Comparison of ENCODE assay signal across 11 cellular contexts in genomic region chr11:44304091-44305084, GRCh38. TPM values are rescaled to one million over a fixed set of nuclear protein-coding genes. Genes with fewer than 3 reads are reported as not detected.
A peak's percentile ranks its signal among the peaks of the same experiment; 100 is the strongest.
DNase-seq lines count a peak whose midpoint lies in the region; ATAC-seq and TF ChIP-seq lines count a peak whose summit lies in the region.
"Had no signal": no experiment of that assay in that cellular context is flagged by ENCODE, and none has a peak within 500 bp of the region (broad histone marks: within the 10 kb centered on the region; RNA-seq: fewer than 3 reads in every experiment).

No MANE protein-coding gene starts in this region.

- ATAC-seq in GM23338 (peak; percentile 10), HG03045 (IDR thresholded peaks at IDR 0.05; ENCODE audit: unreplicated experiment) (no peak), foreskin keratinocyte (no peak)
- ATAC-seq in naive thymus-derived CD4-positive, alpha-beta T cell = no peak

- H4K20me1 ChIP-seq in GM23338 (replicated peaks; ENCODE audit: insufficient read depth) = peaks cover 8% of the 10 kb centered on the region; the same call in 1 of the 2 replicates

- TF ChIP-seq CTCF in AG04450 (IDR thresholded peaks at IDR 0.05; ENCODE audit: low read depth, low read length) (no peak), GM23338 (conservative IDR thresholded peaks at IDR 0.05; ENCODE audit: low read depth in 2 of 2) (no peak), brain microvascular endothelial cell (IDR thresholded peaks at IDR 0.05; ENCODE audit: low read depth, low read length, missing control alignments) (no peak), foreskin keratinocyte (conservative IDR thresholded peaks at IDR 0.05) (no peak)

- H3K4me2 ChIP-seq in GM23338 = peak overlapping the region; percentile 81

- H3K27me3 ChIP-seq in AG04450 (ENCODE audit: control insufficient read depth, insufficient read depth, low read length) = peaks cover 87% of the 10 kb centered on the region
- peaks cover 99% of the 10 kb centered on the region for H3K27me3 ChIP-seq in GM23338 (ENCODE audit: insufficient read depth)
- H3K27me3 ChIP-seq in brain microvascular endothelial cell (replicated peaks) = peaks cover 79% of the 10 kb centered on the region
- H3K27me3 ChIP-seq in naive thymus-derived CD4-positive, alpha-beta T cell (ENCODE audit: control insufficient read depth in 2 of 2, insufficient read depth in 2 of 2, low read length in 2 of 2) = peaks cover 3 to 12% of the 10 kb centered on the region in 2 donors
- peaks cover 96% of the 10 kb centered on the region for H3K27me3 ChIP-seq in foreskin keratinocyte

- H3K9me3 Mint-ChIP-seq in GM23338 = no peaks in the 10 kb centered on the region
- peaks cover 0 to 5% (median 0%) of the 10 kb centered on the region in 11 donors for H3K9me3 Mint-ChIP-seq in naive thymus-derived CD4-positive, alpha-beta T cell

- POLR2A ChIA-PET in AG04450 (lab: Yijun Ruan, JAX) = interaction anchor here (0.7 kb wide), 1 partner anchor 291 kb away, joined by 3 read pairs; no protein-coding TSS in a partner anchor
- POLR2A ChIA-PET in naive thymus-derived CD4-positive, alpha-beta T cell (lab: Charles Lee) = no interaction called here

- peaks cover 4% of the 10 kb centered on the region; the same call in 1 of the 2 replicates for H3F3A ChIP-seq in GM23338 (replicated peaks; ENCODE audit: low read depth)

- H3K4me3 Mint-ChIP-seq in GM23338 = peak overlapping the region; percentile 66
- peak overlapping the region; percentile 65 to 90 (median 85) for H3K4me3 Mint-ChIP-seq in naive thymus-derived CD4-positive, alpha-beta T cell

- no peaks in the 10 kb centered on the region for H3K79me2 ChIP-seq in GM23338 (replicated peaks; ENCODE audit: insufficient read depth)

- in situ Hi-C loops in brain microvascular endothelial cell (cut with HindIII; ENCODE audit: low pct_ligation_motif_present, low sequenced_read_pairs) = loop anchor here (25.0 kb wide), 1 partner anchor 192 kb away; no protein-coding TSS in a partner anchor

- H3K36me3 ChIP-seq in GM23338 (ENCODE audit: insufficient read depth) (no peaks in the 10 kb centered on the region), brain microvascular endothelial cell (replicated peaks) (no peaks in the 10 kb centered on the region)
- no peaks in the 10 kb centered on the region for H3K36me3 ChIP-seq in naive thymus-derived CD4-positive, alpha-beta T cell (ENCODE audit: control insufficient read depth in 2 of 3, insufficient read depth in 3 of 3, low read length in 3 of 3)
- H3K36me3 ChIP-seq: thyroid gland had no signal

- H3K36me3 Mint-ChIP-seq in GM23338 (ENCODE audit: low read depth) = no peaks in the 10 kb centered on the region
- peaks cover 0 to 9% (median 0%) of the 10 kb centered on the region in 5 donors for H3K36me3 Mint-ChIP-seq in naive thymus-derived CD4-positive, alpha-beta T cell

- no peaks in the 10 kb centered on the region for H3K9me2 ChIP-seq in GM23338 (ENCODE audit: insufficient read depth)

- peaks cover 41% of the 10 kb centered on the region for H3K4me1 Mint-ChIP-seq in GM23338
- peaks cover 17 to 39% (median 32%) of the 10 kb centered on the region in 7 donors for H3K4me1 Mint-ChIP-seq in naive thymus-derived CD4-positive, alpha-beta T cell

- H3K27ac ChIP-seq in AG04450 (ENCODE audit: low read depth, low read length) = no peak overlapping the region
- no peak overlapping the region for H3K27ac ChIP-seq in GM23338 (ENCODE audit: low read depth)
- no peak overlapping the region for H3K27ac ChIP-seq in brain microvascular endothelial cell
- H3K27ac ChIP-seq in naive thymus-derived CD4-positive, alpha-beta T cell (ENCODE audit: low read depth, low read length) = no peak overlapping the region
- H3K27ac ChIP-seq in foreskin keratinocyte = no peak overlapping the region
- H3K27ac ChIP-seq: thyroid gland had no signal

- H2AFZ ChIP-seq in GM23338 = peak overlapping the region; percentile 85; the same call in 1 of the 2 replicates

- H3K9me3 ChIP-seq in AG04450 (ENCODE audit: control insufficient read depth, insufficient read depth, low read length) = peaks cover 19% of the 10 kb centered on the region
- H3K9me3 ChIP-seq in naive thymus-derived CD4-positive, alpha-beta T cell (ENCODE audit: control insufficient read depth in 2 of 3, low read length in 3 of 3) = no peaks in the 10 kb centered on the region
- H3K9me3 ChIP-seq: thyroid gland had no signal

- intact Hi-C loops in naive thymus-derived CD4-positive, alpha-beta T cell (cut with micrococcal nuclease) = loop anchor here in 1 of 2 donors (2.0 to 10.0 kb wide), 2 partner anchors 18 to 210 kb away; partner anchors contain the start of gene EXT2

- H3K27me3 Mint-ChIP-seq in GM23338 (ENCODE audit: insufficient read depth, low read depth, poor library complexity) = peaks cover 85% of the 10 kb centered on the region
- H3K27me3 Mint-ChIP-seq in naive thymus-derived CD4-positive, alpha-beta T cell = peaks cover 72 to 91% (median 80%) of the 10 kb centered on the region in 5 donors

- DNase-seq in AG04450 (ENCODE audit: low read depth, low spot score) = no peak
- DNase-seq in GM23338 (ENCODE audit: low spot score) = peak; percentile 73
- peak; percentile 10 for DNase-seq in brain microvascular endothelial cell
- no peak for DNase-seq in naive thymus-derived CD4-positive, alpha-beta T cell
- DNase-seq in stimulated activated naive CD4-positive, alpha-beta T cell treated with Interleukin-2 at 50 U/mL for 16 hours (lab: John Stamatoyannopoulos, UW) = no peak
- no peak for DNase-seq in foreskin keratinocyte
- DNase-seq in NCI-H2171 treated with DMSO at 0.1 percent for 48 hours (lab: John Stamatoyannopoulos, UW) = no peak
- DNase-seq: islet precursor cell, thyroid gland had no signal

- CTCF ChIA-PET in AG04450 (lab: Charles Lee) = no interaction called here
- CTCF ChIA-PET in naive thymus-derived CD4-positive, alpha-beta T cell (lab: Charles Lee) = no interaction called here

- H3K27ac Mint-ChIP-seq in GM23338 = no peak overlapping the region
- H3K27ac Mint-ChIP-seq in naive thymus-derived CD4-positive, alpha-beta T cell = peak overlapping the region in 1 of 9 donors; percentile 43

- H3K4me1 ChIP-seq in GM23338 (ENCODE audit: insufficient read depth) (peaks cover 33% of the 10 kb centered on the region), foreskin keratinocyte (no peaks in the 10 kb centered on the region)
- peaks cover 5% of the 10 kb centered on the region in 2 donors for H3K4me1 ChIP-seq in naive thymus-derived CD4-positive, alpha-beta T cell (ENCODE audit: control insufficient read depth in 2 of 2, insufficient read depth in 2 of 2, low read length in 2 of 2)

- H3K4me3 ChIP-seq in AG04450 (ENCODE audit: low read depth, low read length) = peak overlapping the region; percentile 4; the same call in 1 of the 2 replicates
- H3K4me3 ChIP-seq in GM23338 = peak overlapping the region; percentile 53
- H3K4me3 ChIP-seq in brain microvascular endothelial cell (ENCODE audit: low read depth, low read length) = no peak overlapping the region
- H3K4me3 ChIP-seq in naive thymus-derived CD4-positive, alpha-beta T cell (ENCODE audit: low read length) = peak overlapping the region; percentile 24

TF ChIP-seq in GM23338, 12 proteins besides CTCF, POLR2A, EP300 and RAD21 (continues in another document):
- TF ChIP-seq EZH2 (IDR thresholded peaks at IDR 0.05; ENCODE audit: low read depth, unreplicated experiment) = peak; percentile 80

RNA-seq across cellular contexts. Expression of gene ALX4, which starts 5.6 kb away (rescaled TPM):
- polyA plus RNA-seq in AG04450 (2011; rRNA removed) (not detected in 2 replicates), GM23338 (2016; fragmentation: Nextera tagmentation; extraction: Ambion mirVana) (not detected in 2 replicates), foreskin keratinocyte (not detected in 2 replicates)
- not detected in 2 replicates for polyA minus RNA-seq in AG04450 (2011; rRNA and poly(A)+ RNA removed)
- not detected in 2 replicates for total RNA-seq in GM23338 (2014; rRNA removed; shearing (Covaris generic))
- total RNA-seq in naive thymus-derived CD4-positive, alpha-beta T cell = not detected
- polyA plus RNA-seq in naive thymus-derived CD4-positive, alpha-beta T cell = under 1 TPM in 1 of 2 donors, not detected in 1; 0.04 TPM
- total RNA-seq in foreskin keratinocyte = not detected in 2 replicates
- total RNA-seq: HT-29 had no signal

Comparison
In these comparisons a context has a peak if more than half of its experiments do, and no peak if none do; other contexts are left out.
1. DNase-seq: peak in GM23338 (single experiment) and brain microvascular endothelial cell (single experiment); none in AG04450 (single experiment), naive thymus-derived CD4-positive, alpha-beta T cell (0 of 9), stimulated activated naive CD4-positive, alpha-beta T cell treated with Interleukin-2 at 50 U/mL for 16 hours (single experiment), foreskin keratinocyte (0 of 2) and NCI-H2171 treated with DMSO at 0.1 percent for 48 hours (single experiment).